In the genomic region with DNA sequence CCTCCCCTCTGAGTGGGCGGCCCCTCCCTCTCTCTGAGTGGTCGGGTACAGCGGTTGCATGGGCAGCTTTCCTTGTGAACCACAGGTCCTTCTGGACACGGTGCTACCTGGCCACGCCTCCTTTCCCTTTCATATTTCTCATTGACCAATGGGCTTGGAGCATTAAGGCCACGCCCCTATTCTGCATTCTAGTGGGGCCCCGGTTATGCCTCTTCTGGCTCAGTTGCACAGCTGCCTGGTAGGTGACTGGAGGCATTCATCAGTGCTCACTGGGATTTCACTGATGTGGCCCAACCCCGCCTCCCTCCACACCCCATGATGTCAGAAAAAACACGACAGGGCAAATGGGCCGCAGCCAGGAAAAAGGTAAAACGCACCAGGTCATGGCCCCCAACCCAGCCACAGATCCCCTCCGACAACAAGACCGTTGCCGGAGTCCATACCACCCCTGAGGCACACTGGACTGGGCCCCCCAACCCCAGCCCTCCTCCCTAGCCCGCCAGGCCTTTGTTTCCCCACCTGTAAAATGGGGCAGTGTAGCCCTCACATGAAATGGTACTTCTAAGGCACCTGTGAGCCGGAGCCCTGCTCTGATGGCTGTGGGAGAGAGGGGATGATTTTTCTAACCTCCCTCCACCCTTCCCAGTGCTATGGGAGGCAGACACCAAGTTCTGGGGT, we compare ENCODE assay signal across 9 cellular contexts. TPM values are rescaled to one million over a fixed set of nuclear protein-coding genes. Genes with fewer than 3 reads are reported as not detected.
DNase-seq lines count a peak whose midpoint lies in the region; ATAC-seq and TF ChIP-seq lines count a peak whose summit lies in the region.
"Had no signal": no experiment of that assay in that cellular context is flagged by ENCODE, and none has a peak within 500 bp of the region (broad histone marks: within the 10 kb centered on the region; RNA-seq: fewer than 3 reads in every experiment).

No MANE protein-coding gene starts in this region.

- no peak for TF ChIP-seq CTCF in Panc1 (IDR thresholded peaks at IDR 0.05)

- intact Hi-C loops in Panc1 (cut with micrococcal nuclease; ENCODE audit: unreplicated experiment) = no loop called here

- DNase-seq in NCI-H526 (lab: John Stamatoyannopoulos, UW) = peak; percentile 21 to 62
- no peak for DNase-seq in NCI-H526 treated with DMSO at 0.1 percent for 48 hours (lab: John Stamatoyannopoulos, UW)
- DNase-seq in H7 = peak; percentile 67
- DNase-seq in Panc1 (ENCODE audit: low read depth, low spot score) = no peak
- DNase-seq in left kidney (ENCODE audit: low read depth, low spot score) = peak; percentile 33
- no peak for DNase-seq in cerebellar cortex (ENCODE audit: low spot score)
- DNase-seq in GM03348 (ENCODE audit: low spot score) = no peak

- in situ Hi-C loops in Panc1 (cut with HindIII; ENCODE audit: low pct_unique_long_range_greater_than_20kb, low sequenced_read_pairs) = no loop called here

- POLR2A ChIA-PET in Panc1 (lab: Charles Lee) = interaction anchor here (0.5 kb wide), 1 partner anchor 58 kb away, joined by 4 read pairs; a partner anchor contains a TSS

- no TSS peak for BruUV-seq in Panc1 (replicated peaks; lab: Mats Ljungman, UMichigan)

- peaks cover 8% of the 10 kb centered on the region for H3K4me1 ChIP-seq in Panc1 (ENCODE audit: control insufficient read depth, insufficient read depth, low read length)

- ATAC-seq in Panc1 = 0 out of 2 replicates have a peak, but pooled peaks have one; percentile 18
- no peak for ATAC-seq in GM19324 (IDR thresholded peaks at IDR 0.05; ENCODE audit: low FRiP score, unreplicated experiment)

- CTCF ChIA-PET in Panc1 (lab: Charles Lee) = no interaction called here

- H3K36me3 ChIP-seq in H7 (replicated peaks; ENCODE audit: control insufficient read depth, insufficient read depth, low read length) = no peaks in the 10 kb centered on the region
- no peaks in the 10 kb centered on the region for H3K36me3 ChIP-seq in Panc1 (ENCODE audit: control insufficient read depth, insufficient read depth, low read length)
- H3K36me3 ChIP-seq: BLaER1 treated with 17β-estradiol and CSF1 and Interleukin-3, amounts not matched to agents 10 nM and 100 nM had no signal

- no peaks in the 10 kb centered on the region for H3K9me3 ChIP-seq in Panc1 (ENCODE audit: control insufficient read depth, insufficient read depth, low read depth, low read length)
- H3K9me3 ChIP-seq: BLaER1 treated with 17β-estradiol and CSF1 and Interleukin-3, amounts not matched to agents 10 nM and 100 nM had no signal

- no peak overlapping the region for H3K4me3 ChIP-seq in H7 (ENCODE audit: insufficient read depth, low read depth, low read length)
- no peak overlapping the region for H3K4me3 ChIP-seq in Panc1 (ENCODE audit: low read depth in 2 of 2, low read length in 2 of 2)
- H3K4me3 ChIP-seq: BLaER1 treated with 17β-estradiol and CSF1 and Interleukin-3, amounts not matched to agents 10 nM and 100 nM had no signal

- H3K27ac ChIP-seq in Panc1 (ENCODE audit: low read length) = no peak overlapping the region
- H3K27ac ChIP-seq: BLaER1 treated with 17β-estradiol and CSF1 and Interleukin-3, amounts not matched to agents 10 nM and 100 nM had no signal

- H3K27me3 ChIP-seq in H7 (ENCODE audit: control insufficient read depth, insufficient read depth, low read length) (no peaks in the 10 kb centered on the region), Panc1 (ENCODE audit: control insufficient read depth, insufficient read depth, low read length) (no peaks in the 10 kb centered on the region)
- H3K27me3 ChIP-seq: BLaER1 treated with 17β-estradiol and CSF1 and Interleukin-3, amounts not matched to agents 10 nM and 100 nM had no signal

RNA-seq across cellular contexts. Expression of a gene that starts 26.3 kb away (rescaled TPM):
- total RNA-seq in H7 (2014; rRNA removed; shearing (Covaris generic)) = 66.6 and 72.9 TPM in 2 replicates
- total RNA-seq in Panc1 (2021; ENCODE audit: unreplicated experiment) = 137 TPM
- 85.4 TPM for polyA plus RNA-seq in Panc1 (2012; ENCODE audit: insufficient read length)

RNA-seq across cellular contexts. Expression of a gene that starts 42.5 kb away (rescaled TPM):
- total RNA-seq in H7 (2014; rRNA removed; shearing (Covaris generic)) = 0.07 and 0.14 TPM in 2 replicates
- total RNA-seq in Panc1 (2021; ENCODE audit: unreplicated experiment) = 0.39 TPM
- 0.17 TPM for polyA plus RNA-seq in Panc1 (2012; ENCODE audit: insufficient read length)

RNA-seq across cellular contexts. Expression of a gene that starts 57.8 kb away (rescaled TPM):
- total RNA-seq in H7 (2014; rRNA removed; shearing (Covaris generic)) = 5.2 and 5.8 TPM in 2 replicates
- total RNA-seq in Panc1 (2021; ENCODE audit: unreplicated experiment) = 22.8 TPM
- polyA plus RNA-seq in Panc1 (2012; ENCODE audit: insufficient read length) = 11.7 TPM

RNA-seq across cellular contexts. Expression of a gene that starts 58.1 kb away (rescaled TPM):
- total RNA-seq in H7 (2014; rRNA removed; shearing (Covaris generic)) = 16.3 and 21.2 TPM in 2 replicates
- 193 TPM for total RNA-seq in Panc1 (2021; ENCODE audit: unreplicated experiment)
- polyA plus RNA-seq in Panc1 (2012; ENCODE audit: insufficient read length) = 352 TPM

Comparison
In these comparisons a context has a peak if more than half of its experiments do, and no peak if none do; other contexts are left out.
1. DNase-seq: peak in NCI-H526 (2 of 2), H7 (single experiment) and left kidney (single experiment); none in NCI-H526 treated with DMSO at 0.1 percent for 48 hours (single experiment), Panc1 (single experiment), cerebellar cortex (single experiment) and GM03348 (single experiment).